Comparison of ENCODE assay signal across 1 cellular context in genomic region chr18:8786766-8787670, GRCh38.
TF ChIP-seq lines count a peak whose summit lies in the region.

No MANE protein-coding gene starts in this region.

TF ChIP-seq in endothelial cell of umbilical vein, 7 proteins besides CTCF, POLR2A, EP300 and RAD21:
- TF ChIP-seq FOS (IDR thresholded peaks at IDR 0.05; ENCODE audit: borderline replicate concordance, insufficient read depth, low read length) (no peak), MYC (IDR thresholded peaks at IDR 0.05; ENCODE audit: low read depth, low read length) (no peak), EZH2 (IDR thresholded peaks at IDR 0.05; ENCODE audit: borderline replicate concordance, low read depth, low read length, severe bottlenecking) (no peak), MAX (IDR thresholded peaks at IDR 0.05; ENCODE audit: insufficient read depth, insufficient read length) (no peak), GATA2 (IDR thresholded peaks at IDR 0.05; ENCODE audit: insufficient read depth, insufficient read length, low read depth, low read length) (no peak), POLR2AphosphoS5 (IDR thresholded peaks at IDR 0.05; ENCODE audit: insufficient read depth, low read depth, low read length) (no peak), JUN (IDR thresholded peaks at IDR 0.05; ENCODE audit: borderline replicate concordance, insufficient read depth, insufficient read length, low read depth) (no peak)
